24 cellular contexts compared by ENCODE assay signal in genomic region chr7:1301054-1301811, GRCh38.
DNase-seq lines count a peak whose midpoint lies in the region; ATAC-seq, FAIRE-seq and TF ChIP-seq lines count a peak whose summit lies in the region.
"Had no signal": no experiment of that assay in that cellular context is flagged by ENCODE, and none has a peak within 500 bp of the region (broad histone marks: within the 10 kb centered on the region; RNA-seq: fewer than 3 reads in every experiment).

No MANE protein-coding gene starts in this region.

- no peak overlapping the region for H2AK5ac ChIP-seq in H1 (ENCODE audit: low read depth, low read length)

- H4K8ac ChIP-seq in H1 (ENCODE audit: extremely low read depth, insufficient read depth, low read length) = no peak overlapping the region

- no peak overlapping the region for H4K91ac ChIP-seq in H1 (replicated peaks; ENCODE audit: insufficient read length, low read length)

- no peak overlapping the region for H3K14ac ChIP-seq in H1 (ENCODE audit: insufficient read length)

- TF ChIP-seq POLR2A in H1 (IDR thresholded peaks at IDR 0.05; ENCODE audit: control extremely low read depth in 1 of 2, low read depth in 2 of 2, low read length in 2 of 2) = no peak
- no peak for TF ChIP-seq POLR2A in right lobe of liver (IDR thresholded peaks at IDR 0.05)

- no peak overlapping the region for H3K23ac ChIP-seq in H1 (ENCODE audit: insufficient read length)

- no peaks in the 10 kb centered on the region for H3K79me2 ChIP-seq in H1 (ENCODE audit: control insufficient read depth in 1 of 2, insufficient read depth in 2 of 2, low read length in 2 of 2)

- no peak overlapping the region for H3K18ac ChIP-seq in H1 (ENCODE audit: extremely low read depth, low read length)

- H2BK5ac ChIP-seq in H1 (ENCODE audit: low read depth, low read length) = no peak overlapping the region

- H3K56ac ChIP-seq in H1 (replicated peaks; ENCODE audit: insufficient read length, low read depth, low read length) = no peak overlapping the region

- H2BK15ac ChIP-seq in H1 (ENCODE audit: low read length) = no peak overlapping the region

- no peak for ATAC-seq in right lobe of liver

- FAIRE-seq in H1 (lab: Jason Lieb, UNC) (no peak), RCC 7860 (lab: Jason Lieb, UNC) (no peak)

- H2BK20ac ChIP-seq in H1 (ENCODE audit: low read length) = no peak overlapping the region

- no peaks in the 10 kb centered on the region for H3K79me1 ChIP-seq in H1 (ENCODE audit: low read depth, low read length)

- TF ChIP-seq EP300 in H1 (IDR thresholded peaks at IDR 0.05; ENCODE audit: borderline replicate concordance in 1 of 2, low read depth in 2 of 2, low read length in 2 of 2) = no peak

- H3K4me3 ChIP-seq in H1 (ENCODE audit: extremely low read depth in 1 of 4, insufficient read depth in 2 of 4, low read depth in 3 of 4, low read length in 4 of 4) (no peak overlapping the region), right lobe of liver (no peak overlapping the region)
- H3K4me3 ChIP-seq: PC-9, SJCRH30 had no signal

- H3K9me3 ChIP-seq in H1 (ENCODE audit: insufficient read depth in 2 of 2, low read depth in 1 of 2, low read length in 1 of 2) = no peaks in the 10 kb centered on the region
- H3K9me3 ChIP-seq in right lobe of liver = no peaks in the 10 kb centered on the region
- H3K9me3 ChIP-seq: SJCRH30 had no signal

- no peak overlapping the region for H3K9ac ChIP-seq in H1 (replicated peaks in 1 of 4; ENCODE audit: extremely low read depth in 1 of 4, low read depth in 3 of 4, low read length in 3 of 4)

- no peak overlapping the region for H3K4ac ChIP-seq in H1 (replicated peaks; ENCODE audit: insufficient read length, low read depth, low read length)

- peak; percentile 64 for DNase-seq in NCI-H2171 treated with DMSO at 0.1 percent for 48 hours (lab: John Stamatoyannopoulos, UW)
- DNase-seq in NCI-H2171 (lab: John Stamatoyannopoulos, UW) = no peak
- peak; percentile 77 for DNase-seq in D341Med (ENCODE audit: low spot score)
- DNase-seq in H1 (ENCODE audit: low read depth in 1 of 2, low spot score in 2 of 2) = no peak
- DNase-seq in right lobe of liver = peak in 2 of 3 donors; percentile 13 to 36
- DNase-seq in NCI-H345 (lab: John Stamatoyannopoulos, UW) = no peak
- no peak for DNase-seq in ecto neural progenitor cell (ENCODE audit: low spot score)
- no peak for DNase-seq in RCC 7860 (ENCODE audit: low spot score)
- DNase-seq: ACHN, C1 segment of cervical spinal cord, DMS79, H9, KBM-7, MM.1S, NCI-H1048, NCI-H1436, NCI-H187 treated with DMSO at 0.1 percent for 48 hours, NCI-H2107, NCI-H2227 treated with DMSO at 0.1 percent for 48 hours, NCI-H510A treated with DMSO at 0.1 percent for 48 hours, NCI-H748 treated with DMSO at 0.1 percent for 48 hours, PC-9, SJCRH30 had no signal

- H3K23me2 ChIP-seq in H1 (ENCODE audit: low read depth, low read length) = peaks cover 7% of the 10 kb centered on the region; the same call in 1 of the 2 replicates

- H4K20me1 ChIP-seq in H1 (replicated peaks in 1 of 2; ENCODE audit: control insufficient read depth in 1 of 2, insufficient read depth in 2 of 2, low read length in 2 of 2) = no peaks in the 10 kb centered on the region

- H2BK12ac ChIP-seq in H1 (ENCODE audit: low read depth, low read length) = peak overlapping the region; percentile 50; the same call in 1 of the 2 replicates

- H3K27me3 ChIP-seq in H1 (replicated peaks in 1 of 4; ENCODE audit: control insufficient read depth in 3 of 4, extremely low read depth in 1 of 4, insufficient read depth in 3 of 4, low read length in 3 of 4) = no peaks in the 10 kb centered on the region
- no peaks in the 10 kb centered on the region for H3K27me3 ChIP-seq in right lobe of liver
- H3K27me3 ChIP-seq: SJCRH30 had no signal

- H4K5ac ChIP-seq in H1 (ENCODE audit: insufficient read length, low read depth, low read length) = no peak overlapping the region

- no peak overlapping the region for H2BK120ac ChIP-seq in H1 (replicated peaks; ENCODE audit: low read depth, low read length)

- POLR2A ChIA-PET in H1 (lab: Charles Lee; ENCODE audit: partially characterized antibody) = interaction anchor here (0.8 kb wide), 2 partner anchors 9 to 10 kb away, joined by 3 read pairs; no protein-coding TSS in a partner anchor

- no peaks in the 10 kb centered on the region; a peak in 1 of 7 replicates for H3K4me1 ChIP-seq in H1 (replicated peaks in 1 of 4; ENCODE audit: control insufficient read depth in 3 of 4, insufficient read depth in 4 of 4, low read length in 3 of 4)
- no peaks in the 10 kb centered on the region for H3K4me1 ChIP-seq in right lobe of liver

- no peak for TF ChIP-seq RAD21 in H1 (IDR thresholded peaks at IDR 0.05 in 1 of 2, conservative IDR thresholded peaks at IDR 0.05 in 1 of 2; ENCODE audit: low read depth in 2 of 2, low read length in 2 of 2)

- H3K4me2 ChIP-seq in H1 (ENCODE audit: insufficient read depth in 1 of 2, low read depth in 2 of 2, low read length in 2 of 2) = no peak overlapping the region
- H3K4me2 ChIP-seq: PC-9 had no signal

- WGBS in H1 (ENCODE audit: extremely low coverage in 1 of 2, insufficient coverage in 1 of 2, insufficient read length in 1 of 2, insufficient replicate concordance in 2 of 2, low coverage in 1 of 2, low lambda C conversion rate in 2 of 2, missing lambda C conversion rate in 1 of 2), 2 experiments = 83% methylated on average over 21 of the region's 21 CpGs; no CpG with 5 or more reads in 1 of the 2 experiments
- WGBS in right lobe of liver (ENCODE audit: insufficient coverage, low coverage, low lambda C conversion rate, missing lambda C conversion rate) = 0% methylated on average over 1 of the region's 21 CpGs

- H3K36me3 ChIP-seq in H1 (ENCODE audit: control insufficient read depth in 2 of 4, insufficient read depth in 4 of 4, low read length in 3 of 4) (no peaks in the 10 kb centered on the region), right lobe of liver (no peaks in the 10 kb centered on the region)
- H3K36me3 ChIP-seq: SJCRH30 had no signal

- CTCF ChIA-PET in H1 (lab: Charles Lee; ENCODE audit: partially characterized antibody) = interaction anchor here (1.0 to 1.3 kb wide), 2 partner anchors 101 to 131 kb away, joined by 3 read pairs; no protein-coding TSS in a partner anchor

- intact Hi-C loops in right lobe of liver (cut with DNase I) = no loop called here

- H3K27ac ChIP-seq in H1 (ENCODE audit: low read depth, low read length) (no peak overlapping the region), right lobe of liver (no peak overlapping the region)
- H3K27ac ChIP-seq: 22Rv1, PC-9, SJCRH30 had no signal

- H2AFZ ChIP-seq in H1 (ENCODE audit: low read length) = no peak overlapping the region
- H2AFZ ChIP-seq: PC-9 had no signal

- TF ChIP-seq CTCF in H1 (IDR thresholded peaks at IDR 0.05; ENCODE audit: control extremely low read depth in 1 of 3, insufficient read depth in 1 of 3, low read depth in 1 of 3, low read length in 3 of 3) (no peak), right lobe of liver (IDR thresholded peaks at IDR 0.05) (no peak)

TF ChIP-seq in H1, 55 proteins besides CTCF, POLR2A, EP300 and RAD21:
- TF ChIP-seq CREB1 (IDR thresholded peaks at IDR 0.05) (no peak), YY1 (IDR thresholded peaks at IDR 0.05; ENCODE audit: low read depth, low read length) (no peak), SAP30 (IDR thresholded peaks at IDR 0.05; ENCODE audit: insufficient read depth, insufficient replicate concordance, low read length) (no peak), CBX5 (IDR thresholded peaks at IDR 0.05; ENCODE audit: low read depth, low read length) (no peak), POLR2AphosphoS5 (IDR thresholded peaks at IDR 0.05; ENCODE audit: low read depth, low read length) (no peak), SIRT6 (IDR thresholded peaks at IDR 0.05; ENCODE audit: low read length) (no peak), EZH2 (IDR thresholded peaks at IDR 0.05; ENCODE audit: low read depth, low read length, severe bottlenecking) (no peak), JUND (IDR thresholded peaks at IDR 0.05; ENCODE audit: low read length) (no peak), NRF1 (IDR thresholded peaks at IDR 0.05; ENCODE audit: low read depth, low read length) (no peak)
TF ChIP-seq in H1: peak in this region for 0.

Comparison
In these comparisons a context has a peak if more than half of its experiments do, and no peak if none do; other contexts are left out.
1. DNase-seq: peak in NCI-H2171 treated with DMSO at 0.1 percent for 48 hours (single experiment), D341Med (single experiment) and right lobe of liver (2 of 3); none in NCI-H2171 (single experiment), H1 (0 of 2), NCI-H345 (single experiment), ecto neural progenitor cell (single experiment) and RCC 7860 (single experiment).